In genomic region chr20:38146628-38147027, GRCh38 we compare ENCODE assay signal across 15 cellular contexts. TPM values are rescaled to one million over a fixed set of nuclear protein-coding genes. Genes with fewer than 3 reads are reported as not detected.
DNase-seq lines count a peak whose midpoint lies in the region; ATAC-seq and TF ChIP-seq lines count a peak whose summit lies in the region.
"Had no signal": no experiment of that assay in that cellular context is flagged by ENCODE, and none has a peak within 500 bp of the region (broad histone marks: within the 10 kb centered on the region; RNA-seq: fewer than 3 reads in every experiment).

No MANE protein-coding gene starts in this region.

- H3K18ac ChIP-seq in IMR-90 (ENCODE audit: low read depth, low read length) (no peak overlapping the region), neuronal stem cell (ENCODE audit: low read length) (peak overlapping the region; percentile 0)

- WGBS in IMR-90 (ENCODE audit: extremely low coverage in 2 of 2, insufficient read length in 1 of 2), 2 experiments: 95% methylated on average over 20 of the region's 20 CpGs; no CpG with 5 or more reads in 1 of the 2 experiments
- WGBS in esophagus muscularis mucosa: 93% methylated on average over 19 of the region's 20 CpGs
- no CpG with 5 or more reads among the region's 20 CpGs for WGBS in neuronal stem cell (ENCODE audit: extremely low coverage in 2 of 2, insufficient read length in 2 of 2, insufficient replicate concordance in 1 of 2), 2 donors

- no peak overlapping the region for H3K27ac ChIP-seq in IMR-90 (ENCODE audit: insufficient read depth, low read length)
- H3K27ac ChIP-seq in esophagus muscularis mucosa (replicated peaks in 1 of 4): peak overlapping the region; percentile 8 to 87 (median 48)
- no peak overlapping the region for H3K27ac ChIP-seq in neuronal stem cell (replicated peaks; ENCODE audit: low read length)
- no peak overlapping the region for H3K27ac ChIP-seq in osteoblast (ENCODE audit: low read depth, low read length)
- H3K27ac ChIP-seq: BLaER1, RWPE1, SJCRH30 had no signal

- no peaks in the 10 kb centered on the region for H3K36me3 Mint-ChIP-seq in activated T-helper 2 cell treated with anti-CD3 and anti-CD28 coated beads, Interferon-gamma antibody, Interleukin-2, Interleukin-4, amounts not matched to agents 10 μg/mL and 5 μg/mL and 100 μg/mL, durations not matched to agents 14 hours and 24 hours and 36 hours (ENCODE audit: low read depth)
- H3K36me3 Mint-ChIP-seq: T-cell had no signal

- DNase-seq in Caki2 (ENCODE audit: low read depth) (peak; percentile 57), IMR-90 (no peak), esophagus muscularis mucosa (ENCODE audit: extremely low spot score) (no peak), neuronal stem cell (ENCODE audit: low spot score) (no peak), osteoblast (ENCODE audit: insufficient read length, low spot score, missing footprints) (no peak)
- DNase-seq in activated T-helper 2 cell treated with anti-CD3 and anti-CD28 coated beads, Interferon-gamma antibody, Interleukin-2, Interleukin-4, amounts not matched to agents 10 μg/mL and 5 μg/mL and 100 μg/mL, durations not matched to agents 14 hours and 24 hours and 36 hours (ENCODE audit: low spot score): no peak
- DNase-seq: CD4-positive, alpha-beta T cell; COR-L47; DMS79 treated with DMSO at 0.1 percent for 48 hours; SJCRH30; T-cell had no signal

- no peak for TF ChIP-seq CTCF in IMR-90 (conservative IDR thresholded peaks at IDR 0.05; ENCODE audit: low read depth, low read length)
- TF ChIP-seq CTCF in esophagus muscularis mucosa (IDR thresholded peaks at IDR 0.05): no peak
- no peak for TF ChIP-seq CTCF in osteoblast (IDR thresholded peaks at IDR 0.05; ENCODE audit: extremely low read depth, low read depth, low read length)

- H2BK12ac ChIP-seq in neuronal stem cell (ENCODE audit: low read length): no peak overlapping the region

- H3K56ac ChIP-seq in IMR-90 (ENCODE audit: extremely low read depth, insufficient read depth, low read length): no peak overlapping the region

- peak overlapping the region; percentile 23; the same call in 1 of the 2 replicates for H2BK20ac ChIP-seq in IMR-90 (ENCODE audit: low read depth, low read length)

- no peak overlapping the region; the same call in 1 of the 2 replicates for H2BK120ac ChIP-seq in IMR-90 (ENCODE audit: low read depth, low read length)
- no peak overlapping the region for H2BK120ac ChIP-seq in neuronal stem cell (ENCODE audit: low read depth, low read length)

- H4K8ac ChIP-seq in IMR-90 (ENCODE audit: low read depth in 2 of 2, low read length in 2 of 2) (no peak overlapping the region), neuronal stem cell (ENCODE audit: low read depth, low read length) (no peak overlapping the region)

- H2BK15ac ChIP-seq in IMR-90 (ENCODE audit: low read depth, low read length) (no peak overlapping the region), neuronal stem cell (ENCODE audit: low read length) (peak overlapping the region; percentile 62)

- in situ Hi-C loops in Caki2 (cut with HindIII; ENCODE audit: low pct_unique_long_range_greater_than_20kb, low sequenced_read_pairs) (no loop called here), IMR-90 (cut with MboI; ENCODE audit: low sequenced_read_pairs) (no loop called here)

- H3K4me3 ChIP-seq in IMR-90 (ENCODE audit: insufficient read depth, low read depth, low read length) (no peak overlapping the region), esophagus muscularis mucosa (no peak overlapping the region), neuronal stem cell (ENCODE audit: low read length in 2 of 2) (no peak overlapping the region), osteoblast (ENCODE audit: insufficient read depth, low read length) (no peak overlapping the region)
- H3K4me3 ChIP-seq: BLaER1, HAP-1, SJCRH30 had no signal

- no peak overlapping the region for H3K27ac Mint-ChIP-seq in activated T-helper 2 cell treated with anti-CD3 and anti-CD28 coated beads, Interferon-gamma antibody, Interleukin-2, Interleukin-4, amounts not matched to agents 10 μg/mL and 5 μg/mL and 100 μg/mL, durations not matched to agents 14 hours and 24 hours and 36 hours
- H3K27ac Mint-ChIP-seq: CD4-positive, alpha-beta T cell; T-cell had no signal

- dilution Hi-C loops in IMR-90 (cut with HindIII; ENCODE audit: low sequenced_read_pairs, unreplicated experiment): no loop called here

- no peak overlapping the region for H3K4me2 ChIP-seq in IMR-90 (ENCODE audit: low read depth, low read length)
- no peak overlapping the region for H3K4me2 ChIP-seq in neuronal stem cell (ENCODE audit: insufficient read depth, low read length, poor library complexity, severe bottlenecking)
- H3K4me2 ChIP-seq in osteoblast (ENCODE audit: insufficient read depth, low read length): no peak overlapping the region
- H3K4me2 ChIP-seq: BLaER1 had no signal

- BruUV-seq in IMR-90 (replicated peaks; lab: Mats Ljungman, UMichigan): no TSS peak

- POLR2A ChIA-PET in IMR-90 (lab: Charles Lee; ENCODE audit: unreplicated experiment): no interaction called here

- H3K36me3 ChIP-seq in IMR-90 (ENCODE audit: control insufficient read depth, insufficient read depth, low read length) (peaks cover 64% of the 10 kb centered on the region), esophagus muscularis mucosa (peaks cover 23 to 94% (median 67%) of the 10 kb centered on the region in 4 donors), neuronal stem cell (replicated peaks in 1 of 2; ENCODE audit: control insufficient read depth in 2 of 2, insufficient read depth in 2 of 2, low read length in 2 of 2) (no peaks in the 10 kb centered on the region), osteoblast (ENCODE audit: insufficient read depth, low read length) (peaks cover 91% of the 10 kb centered on the region)
- H3K36me3 ChIP-seq: BLaER1, HAP-1, SJCRH30 had no signal

- H2AFZ ChIP-seq in IMR-90 (replicated peaks; ENCODE audit: low read length, poor library complexity) (peak overlapping the region; percentile 21), neuronal stem cell (ENCODE audit: low read length) (no peak overlapping the region), osteoblast (ENCODE audit: low read length) (no peak overlapping the region)

- no peak overlapping the region for H3K4me3 Mint-ChIP-seq in activated T-helper 2 cell treated with anti-CD3 and anti-CD28 coated beads, Interferon-gamma antibody, Interleukin-2, Interleukin-4, amounts not matched to agents 10 μg/mL and 5 μg/mL and 100 μg/mL, durations not matched to agents 14 hours and 24 hours and 36 hours (ENCODE audit: low read depth)
- H3K4me3 Mint-ChIP-seq: CD4-positive, alpha-beta T cell; T-cell had no signal

- no peak for ATAC-seq in IMR-90 (ENCODE audit: low read depth)
- no peak for ATAC-seq in GM19397 (IDR thresholded peaks at IDR 0.05; ENCODE audit: unreplicated experiment)
- ATAC-seq: T-cell had no signal

- H4K20me1 ChIP-seq in IMR-90 (ENCODE audit: insufficient read depth, low read length) (no peaks in the 10 kb centered on the region), osteoblast (ENCODE audit: insufficient read depth, low read length) (no peaks in the 10 kb centered on the region)
- H4K20me1 ChIP-seq: BLaER1 had no signal

- H2AK5ac ChIP-seq in IMR-90 (ENCODE audit: low read depth, low read length) (peak overlapping the region; percentile 55), neuronal stem cell (ENCODE audit: low read depth, low read length) (no peak overlapping the region)

- peaks cover 1% of the 10 kb centered on the region for H3K27me3 Mint-ChIP-seq in activated T-helper 2 cell treated with anti-CD3 and anti-CD28 coated beads, Interferon-gamma antibody, Interleukin-2, Interleukin-4, amounts not matched to agents 10 μg/mL and 5 μg/mL and 100 μg/mL, durations not matched to agents 14 hours and 24 hours and 36 hours (ENCODE audit: low read depth)

- no peaks in the 10 kb centered on the region for H3K9me3 ChIP-seq in IMR-90 (ENCODE audit: control insufficient read depth, insufficient read depth, low read length)
- H3K9me3 ChIP-seq in esophagus muscularis mucosa: no peaks in the 10 kb centered on the region
- H3K9me3 ChIP-seq in neuronal stem cell (replicated peaks in 1 of 2; ENCODE audit: control insufficient read depth in 2 of 2, insufficient read depth in 1 of 2, low read depth in 1 of 2, low read length in 2 of 2): no peaks in the 10 kb centered on the region
- H3K9me3 ChIP-seq in osteoblast (ENCODE audit: low read depth, low read length): no peaks in the 10 kb centered on the region
- H3K9me3 ChIP-seq: BLaER1, HAP-1, SJCRH30 had no signal

- H3K4me1 ChIP-seq in IMR-90 (ENCODE audit: control insufficient read depth, insufficient read depth, low read length) (peaks cover 17% of the 10 kb centered on the region), esophagus muscularis mucosa (peaks cover 42 to 60% (median 48%) of the 10 kb centered on the region in 4 donors), neuronal stem cell (ENCODE audit: control insufficient read depth in 2 of 2, insufficient read depth in 1 of 2, low read depth in 1 of 2, low read length in 2 of 2) (peaks cover 3 to 10% of the 10 kb centered on the region in 2 donors), osteoblast (ENCODE audit: insufficient read depth, low read length) (peaks cover 27% of the 10 kb centered on the region)

- TF ChIP-seq POLR2A in IMR-90 (IDR thresholded peaks at IDR 0.05; ENCODE audit: low read depth, low read length) (no peak), esophagus muscularis mucosa (IDR thresholded peaks at IDR 0.05; ENCODE audit: low read depth) (no peak)

- no peaks in the 10 kb centered on the region for H3K79me2 ChIP-seq in osteoblast (ENCODE audit: insufficient read depth, low read length)

- H4K91ac ChIP-seq in IMR-90 (ENCODE audit: insufficient read depth, low read depth, low read length): no peak overlapping the region
- H4K91ac ChIP-seq in neuronal stem cell (ENCODE audit: low read depth, low read length, poor library complexity): no peak overlapping the region

- H3K9ac ChIP-seq in IMR-90 (ENCODE audit: low read depth, low read length) (no peak overlapping the region), neuronal stem cell (ENCODE audit: low read depth, low read length, poor library complexity) (peak overlapping the region; percentile 47)
- H3K9ac ChIP-seq: BLaER1 had no signal

- H4K5ac ChIP-seq in IMR-90 (ENCODE audit: low read depth, low read length): no peak overlapping the region

- no peaks in the 10 kb centered on the region for H3K9me3 Mint-ChIP-seq in activated T-helper 2 cell treated with anti-CD3 and anti-CD28 coated beads, Interferon-gamma antibody, Interleukin-2, Interleukin-4, amounts not matched to agents 10 μg/mL and 5 μg/mL and 100 μg/mL, durations not matched to agents 14 hours and 24 hours and 36 hours
- H3K9me3 Mint-ChIP-seq: CD4-positive, alpha-beta T cell; T-cell had no signal

- peaks cover 30% of the 10 kb centered on the region for H3K9me1 ChIP-seq in IMR-90 (ENCODE audit: insufficient read depth, low read length)

- H3K79me1 ChIP-seq in IMR-90 (ENCODE audit: low read depth in 1 of 2, low read length in 2 of 2): peaks cover 4 to 37% of the 10 kb centered on the region in 2 experiments; a peak in 3 of 4 replicates
- no peaks in the 10 kb centered on the region for H3K79me1 ChIP-seq in neuronal stem cell (ENCODE audit: low read depth, low read length)

- H2BK5ac ChIP-seq in IMR-90 (ENCODE audit: low read depth, low read length, poor library complexity, severe bottlenecking) (peak overlapping the region; percentile 17), neuronal stem cell (ENCODE audit: low read length) (peak overlapping the region; percentile 26)

- H3K4ac ChIP-seq in IMR-90 (ENCODE audit: low read depth, low read length) (no peak overlapping the region; the same call in 1 of the 2 replicates), neuronal stem cell (ENCODE audit: low read length) (no peak overlapping the region)

- H3K14ac ChIP-seq in IMR-90 (replicated peaks; ENCODE audit: low read depth, low read length): no peak overlapping the region
- peak overlapping the region; percentile 25 for H3K14ac ChIP-seq in neuronal stem cell (ENCODE audit: low read length)

- intact Hi-C loops in IMR-90 (cut with micrococcal nuclease) (no loop called here), esophagus muscularis mucosa (cut with DNase I) (no loop called here)
- intact Hi-C loops in activated T-helper 2 cell treated with anti-CD3 and anti-CD28 coated beads, Interferon-gamma antibody, Interleukin-2, Interleukin-4, amounts not matched to agents 10 μg/mL and 5 μg/mL and 100 μg/mL, durations not matched to agents 14 hours and 24 hours and 36 hours (cut with micrococcal nuclease): no loop called here

- no peak for TF ChIP-seq RAD21 in IMR-90 (IDR thresholded peaks at IDR 0.05; ENCODE audit: low read length)

- H3K23ac ChIP-seq in IMR-90 (ENCODE audit: low read depth, low read length): no peak overlapping the region
- no peak overlapping the region for H3K23ac ChIP-seq in neuronal stem cell (ENCODE audit: low read depth, low read length, poor library complexity)

- H2AK9ac ChIP-seq in IMR-90 (replicated peaks; ENCODE audit: low read depth, low read length, poor library complexity): no peak overlapping the region

- peaks cover 5% of the 10 kb centered on the region for H3K4me1 Mint-ChIP-seq in activated T-helper 2 cell treated with anti-CD3 and anti-CD28 coated beads, Interferon-gamma antibody, Interleukin-2, Interleukin-4, amounts not matched to agents 10 μg/mL and 5 μg/mL and 100 μg/mL, durations not matched to agents 14 hours and 24 hours and 36 hours (ENCODE audit: low read depth)

- no peak for TF ChIP-seq EP300 in esophagus muscularis mucosa (IDR thresholded peaks at IDR 0.05)

- no peaks in the 10 kb centered on the region for H3K27me3 ChIP-seq in IMR-90 (ENCODE audit: control insufficient read depth, insufficient read depth, low read length)
- H3K27me3 ChIP-seq in esophagus muscularis mucosa: no peaks in the 10 kb centered on the region
- no peaks in the 10 kb centered on the region for H3K27me3 ChIP-seq in neuronal stem cell (ENCODE audit: control insufficient read depth in 3 of 3, insufficient read depth in 3 of 3, low read depth in 1 of 3, low read length in 3 of 3)
- no peaks in the 10 kb centered on the region for H3K27me3 ChIP-seq in osteoblast (ENCODE audit: insufficient read depth, low read length)
- H3K27me3 ChIP-seq: BLaER1, SJCRH30 had no signal

- CTCF ChIA-PET in IMR-90 (lab: Yijun Ruan, JAX): no interaction called here

RNA-seq across cellular contexts. Expression of gene TGM2, which starts 18.4 kb away (rescaled TPM):
- total RNA-seq in Caki2 (2014; rRNA removed; shearing (Covaris generic); ENCODE audit: low replicate concordance): 144 and 178 TPM in 2 replicates
- 237 and 268 TPM in 2 replicates for total RNA-seq in IMR-90 (2012; rRNA removed)
- 239 and 292 TPM in 2 replicates for polyA plus RNA-seq in IMR-90 (2012; rRNA removed)
- polyA plus RNA-seq in IMR-90 (2012; cell fraction: cytosol; rRNA removed): 370 and 502 TPM in 2 replicates
- 218 and 328 TPM in 2 replicates for polyA plus RNA-seq in IMR-90 (2012; cell fraction: nucleus; rRNA removed; ENCODE audit: low replicate concordance)
- 100 to 1,000 TPM; 170 to 385 (median 212) TPM for total RNA-seq in esophagus muscularis mucosa
- 0.46 TPM for polyA plus RNA-seq in neuronal stem cell (2013, experiment 1 of 2)
- 0.39 TPM for polyA plus RNA-seq in neuronal stem cell (2013, experiment 2 of 2)
- total RNA-seq in osteoblast: 78.2 and 137 TPM in 2 replicates
- not detected in 2 replicates for total RNA-seq in activated T-helper 2 cell treated with anti-CD3 and anti-CD28 coated beads, Interferon-gamma antibody, Interleukin-2, Interleukin-4, amounts not matched to agents 10 μg/mL and 5 μg/mL and 100 μg/mL, durations not matched to agents 14 hours and 24 hours and 36 hours

Comparison
In these comparisons a context has a peak if more than half of its experiments do, and no peak if none do; other contexts are left out.
1. H3K27ac ChIP-seq: peak in esophagus muscularis mucosa (4 of 4); none in IMR-90 (single experiment), neuronal stem cell (single experiment) and osteoblast (single experiment).
2. RNA of gene TGM2, which starts 18.4 kb away (total RNA-seq): 237 to 268 TPM in IMR-90, 170 to 385 TPM in esophagus muscularis mucosa, 144 to 178 TPM in Caki2 and 78.2 to 137 TPM in osteoblast; not detected in activated T-helper 2 cell treated with anti-CD3 and anti-CD28 coated beads, Interferon-gamma antibody, Interleukin-2, Interleukin-4, amounts not matched to agents 10 μg/mL and 5 μg/mL and 100 μg/mL, durations not matched to agents 14 hours and 24 hours and 36 hours; every median in the first group is over 10 times any median in the second.